In genomic region chr2:78541451-78542267, GRCh38 we compare ENCODE assay signal across 2 cellular contexts.
TF ChIP-seq lines count a peak whose summit lies in the region.

No MANE protein-coding gene starts in this region.

TF ChIP-seq in HepG2, 621 proteins besides CTCF, POLR2A, EP300 and RAD21 (continued from another document and continues in another):
- TF ChIP-seq, protein P1, sequence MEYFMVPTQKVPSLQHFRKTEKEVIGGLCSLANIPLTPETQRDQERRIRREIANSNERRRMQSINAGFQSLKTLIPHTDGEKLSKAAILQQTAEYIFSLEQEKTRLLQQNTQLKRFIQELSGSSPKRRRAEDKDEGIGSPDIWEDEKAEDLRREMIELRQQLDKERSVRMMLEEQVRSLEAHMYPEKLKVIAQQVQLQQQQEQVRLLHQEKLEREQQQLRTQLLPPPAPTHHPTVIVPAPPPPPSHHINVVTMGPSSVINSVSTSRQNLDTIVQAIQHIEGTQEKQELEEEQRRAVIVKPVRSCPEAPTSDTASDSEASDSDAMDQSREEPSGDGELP (IDR thresholded peaks at IDR 0.05; ENCODE audit: borderline replicate concordance, low read depth) = peak; percentile 74; the same call in 1 of the 2 replicates
- no peak; the same call in 1 of the 2 replicates for TF ChIP-seq ZNF546 (CRISPR knock-in tag; conservative IDR thresholded peaks at IDR 0.05)
- TF ChIP-seq SAP130 (CRISPR knock-in tag; IDR thresholded peaks at IDR 0.05; ENCODE audit: low read depth) = peak; percentile 96
- TF ChIP-seq, protein P2, sequence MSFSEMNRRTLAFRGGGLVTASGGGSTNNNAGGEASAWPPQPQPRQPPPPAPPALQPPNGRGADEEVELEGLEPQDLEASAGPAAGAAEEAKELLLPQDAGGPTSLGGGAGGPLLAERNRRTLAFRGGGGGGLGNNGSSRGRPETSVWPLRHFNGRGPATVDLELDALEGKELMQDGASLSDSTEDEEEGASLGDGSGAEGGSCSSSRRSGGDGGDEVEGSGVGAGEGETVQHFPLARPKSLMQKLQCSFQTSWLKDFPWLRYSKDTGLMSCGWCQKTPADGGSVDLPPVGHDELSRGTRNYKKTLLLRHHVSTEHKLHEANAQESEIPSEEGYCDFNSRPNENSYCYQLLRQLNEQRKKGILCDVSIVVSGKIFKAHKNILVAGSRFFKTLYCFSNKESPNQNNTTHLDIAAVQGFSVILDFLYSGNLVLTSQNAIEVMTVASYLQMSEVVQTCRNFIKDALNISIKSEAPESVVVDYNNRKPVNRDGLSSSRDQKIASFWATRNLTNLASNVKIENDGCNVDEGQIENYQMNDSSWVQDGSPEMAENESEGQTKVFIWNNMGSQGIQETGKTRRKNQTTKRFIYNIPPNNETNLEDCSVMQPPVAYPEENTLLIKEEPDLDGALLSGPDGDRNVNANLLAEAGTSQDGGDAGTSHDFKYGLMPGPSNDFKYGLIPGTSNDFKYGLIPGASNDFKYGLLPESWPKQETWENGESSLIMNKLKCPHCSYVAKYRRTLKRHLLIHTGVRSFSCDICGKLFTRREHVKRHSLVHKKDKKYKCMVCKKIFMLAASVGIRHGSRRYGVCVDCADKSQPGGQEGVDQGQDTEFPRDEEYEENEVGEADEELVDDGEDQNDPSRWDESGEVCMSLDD (CRISPR knock-in tag; IDR thresholded peaks at IDR 0.05; ENCODE audit: borderline replicate concordance) = peak; percentile 38; the same call in 1 of the 2 replicates
- TF ChIP-seq TAF15 (IDR thresholded peaks at IDR 0.05; ENCODE audit: low read depth, low read length, poor library complexity, severe bottlenecking) = no peak
- peak; percentile 74 for TF ChIP-seq PHF20 (CRISPR knock-in tag; IDR thresholded peaks at IDR 0.05)
- no peak for TF ChIP-seq NRL (CRISPR knock-in tag; IDR thresholded peaks at IDR 0.05; ENCODE audit: borderline replicate concordance)
- TF ChIP-seq REST (IDR thresholded peaks at IDR 0.05; ENCODE audit: borderline replicate concordance in 1 of 2, low read depth in 1 of 2, low read length in 2 of 2) = peak in 1 of 2 experiments; percentile 67; a peak in 1 of 4 replicates
- TF ChIP-seq FOXJ3 (CRISPR knock-in tag; IDR thresholded peaks at IDR 0.05; ENCODE audit: borderline replicate concordance) = peak; percentile 82
- no peak for TF ChIP-seq ZNF12 (CRISPR knock-in tag; IDR thresholded peaks at IDR 0.05)
- TF ChIP-seq ZNF772 (CRISPR knock-in tag; IDR thresholded peaks at IDR 0.05) = no peak
- TF ChIP-seq, protein P3, sequence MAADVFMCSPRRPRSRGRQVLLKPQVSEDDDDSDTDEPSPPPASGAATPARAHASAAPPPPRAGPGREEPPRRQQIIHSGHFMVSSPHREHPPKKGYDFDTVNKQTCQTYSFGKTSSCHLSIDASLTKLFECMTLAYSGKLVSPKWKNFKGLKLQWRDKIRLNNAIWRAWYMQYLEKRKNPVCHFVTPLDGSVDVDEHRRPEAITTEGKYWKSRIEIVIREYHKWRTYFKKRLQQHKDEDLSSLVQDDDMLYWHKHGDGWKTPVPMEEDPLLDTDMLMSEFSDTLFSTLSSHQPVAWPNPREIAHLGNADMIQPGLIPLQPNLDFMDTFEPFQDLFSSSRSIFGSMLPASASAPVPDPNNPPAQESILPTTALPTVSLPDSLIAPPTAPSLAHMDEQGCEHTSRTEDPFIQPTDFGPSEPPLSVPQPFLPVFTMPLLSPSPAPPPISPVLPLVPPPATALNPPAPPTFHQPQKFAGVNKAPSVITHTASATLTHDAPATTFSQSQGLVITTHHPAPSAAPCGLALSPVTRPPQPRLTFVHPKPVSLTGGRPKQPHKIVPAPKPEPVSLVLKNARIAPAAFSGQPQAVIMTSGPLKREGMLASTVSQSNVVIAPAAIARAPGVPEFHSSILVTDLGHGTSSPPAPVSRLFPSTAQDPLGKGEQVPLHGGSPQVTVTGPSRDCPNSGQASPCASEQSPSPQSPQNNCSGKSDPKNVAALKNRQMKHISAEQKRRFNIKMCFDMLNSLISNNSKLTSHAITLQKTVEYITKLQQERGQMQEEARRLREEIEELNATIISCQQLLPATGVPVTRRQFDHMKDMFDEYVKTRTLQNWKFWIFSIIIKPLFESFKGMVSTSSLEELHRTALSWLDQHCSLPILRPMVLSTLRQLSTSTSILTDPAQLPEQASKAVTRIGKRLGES (CRISPR knock-in tag; IDR thresholded peaks at IDR 0.05; ENCODE audit: borderline replicate concordance) = 0 out of 2 replicates have a peak, but pooled peaks have one; percentile 12
- TF ChIP-seq SCMH1 (CRISPR knock-in tag; IDR thresholded peaks at IDR 0.05; ENCODE audit: borderline replicate concordance) = no peak
- peak; percentile 61; the same call in 1 of the 2 replicates for TF ChIP-seq ELF4 (CRISPR knock-in tag; IDR thresholded peaks at IDR 0.05; ENCODE audit: borderline replicate concordance)
- TF ChIP-seq ZNF136 (CRISPR knock-in tag; IDR thresholded peaks at IDR 0.05; ENCODE audit: low read depth) = 0 out of 2 replicates have a peak, but pooled peaks have one; percentile 61
- no peak for TF ChIP-seq SMAD3 (CRISPR knock-in tag; IDR thresholded peaks at IDR 0.05)
- peak; percentile 82 for TF ChIP-seq ZNF205 (CRISPR knock-in tag; IDR thresholded peaks at IDR 0.05)
- no peak for TF ChIP-seq HOXA7 (CRISPR knock-in tag; IDR thresholded peaks at IDR 0.05)

TF ChIP-seq in K562, 482 proteins besides CTCF, POLR2A, EP300 and RAD21 (continued from another document and continues in another):
- peak; percentile 71 for TF ChIP-seq TAF1 (IDR thresholded peaks at IDR 0.05; ENCODE audit: control insufficient read depth, extremely low read depth, insufficient read depth, low read length, severe bottlenecking)
- TF ChIP-seq SMARCB1 (IDR thresholded peaks at IDR 0.05; ENCODE audit: insufficient read length, low read depth) = no peak
- 0 out of 2 replicates have a peak, but pooled peaks have one; percentile 38 for TF ChIP-seq NR2C1 (IDR thresholded peaks at IDR 0.05)
- no peak for TF ChIP-seq NR2C1 (tag; IDR thresholded peaks at IDR 0.05)
- no peak for TF ChIP-seq ZNF778 (CRISPR knock-in tag; IDR thresholded peaks at IDR 0.05)
- no peak for TF ChIP-seq ZNF668 (CRISPR knock-in tag; IDR thresholded peaks at IDR 0.05)
- 0 out of 2 replicates have a peak, but pooled peaks have one; percentile 82 for TF ChIP-seq BRD4 (IDR thresholded peaks at IDR 0.05)
- no peak for TF ChIP-seq DACH1 (IDR thresholded peaks at IDR 0.05; ENCODE audit: partially characterized antibody)
- TF ChIP-seq CBX1 (IDR thresholded peaks at IDR 0.05; ENCODE audit: low read depth) = no peak
- TF ChIP-seq, protein P4, sequence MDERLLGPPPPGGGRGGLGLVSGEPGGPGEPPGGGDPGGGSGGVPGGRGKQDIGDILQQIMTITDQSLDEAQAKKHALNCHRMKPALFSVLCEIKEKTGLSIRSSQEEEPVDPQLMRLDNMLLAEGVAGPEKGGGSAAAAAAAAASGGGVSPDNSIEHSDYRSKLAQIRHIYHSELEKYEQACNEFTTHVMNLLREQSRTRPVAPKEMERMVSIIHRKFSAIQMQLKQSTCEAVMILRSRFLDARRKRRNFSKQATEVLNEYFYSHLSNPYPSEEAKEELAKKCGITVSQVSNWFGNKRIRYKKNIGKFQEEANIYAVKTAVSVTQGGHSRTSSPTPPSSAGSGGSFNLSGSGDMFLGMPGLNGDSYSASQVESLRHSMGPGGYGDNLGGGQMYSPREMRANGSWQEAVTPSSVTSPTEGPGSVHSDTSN (CRISPR knock-in tag; IDR thresholded peaks at IDR 0.05; ENCODE audit: low read depth) = no peak
- TF ChIP-seq, protein P4 (tag; conservative IDR thresholded peaks at IDR 0.05; ENCODE audit: low read depth) = no peak
- no peak for TF ChIP-seq HNRNPH1 (optimal IDR thresholded peaks at IDR 0.05; ENCODE audit: low read depth, low read length)
- no peak for TF ChIP-seq MTA2 (IDR thresholded peaks at IDR 0.05; ENCODE audit: low read depth)
- TF ChIP-seq TGIF2 (CRISPR knock-in tag; IDR thresholded peaks at IDR 0.05) = no peak
- no peak for TF ChIP-seq CHD1 (IDR thresholded peaks at IDR 0.05; ENCODE audit: low read length)
- TF ChIP-seq, protein P5, sequence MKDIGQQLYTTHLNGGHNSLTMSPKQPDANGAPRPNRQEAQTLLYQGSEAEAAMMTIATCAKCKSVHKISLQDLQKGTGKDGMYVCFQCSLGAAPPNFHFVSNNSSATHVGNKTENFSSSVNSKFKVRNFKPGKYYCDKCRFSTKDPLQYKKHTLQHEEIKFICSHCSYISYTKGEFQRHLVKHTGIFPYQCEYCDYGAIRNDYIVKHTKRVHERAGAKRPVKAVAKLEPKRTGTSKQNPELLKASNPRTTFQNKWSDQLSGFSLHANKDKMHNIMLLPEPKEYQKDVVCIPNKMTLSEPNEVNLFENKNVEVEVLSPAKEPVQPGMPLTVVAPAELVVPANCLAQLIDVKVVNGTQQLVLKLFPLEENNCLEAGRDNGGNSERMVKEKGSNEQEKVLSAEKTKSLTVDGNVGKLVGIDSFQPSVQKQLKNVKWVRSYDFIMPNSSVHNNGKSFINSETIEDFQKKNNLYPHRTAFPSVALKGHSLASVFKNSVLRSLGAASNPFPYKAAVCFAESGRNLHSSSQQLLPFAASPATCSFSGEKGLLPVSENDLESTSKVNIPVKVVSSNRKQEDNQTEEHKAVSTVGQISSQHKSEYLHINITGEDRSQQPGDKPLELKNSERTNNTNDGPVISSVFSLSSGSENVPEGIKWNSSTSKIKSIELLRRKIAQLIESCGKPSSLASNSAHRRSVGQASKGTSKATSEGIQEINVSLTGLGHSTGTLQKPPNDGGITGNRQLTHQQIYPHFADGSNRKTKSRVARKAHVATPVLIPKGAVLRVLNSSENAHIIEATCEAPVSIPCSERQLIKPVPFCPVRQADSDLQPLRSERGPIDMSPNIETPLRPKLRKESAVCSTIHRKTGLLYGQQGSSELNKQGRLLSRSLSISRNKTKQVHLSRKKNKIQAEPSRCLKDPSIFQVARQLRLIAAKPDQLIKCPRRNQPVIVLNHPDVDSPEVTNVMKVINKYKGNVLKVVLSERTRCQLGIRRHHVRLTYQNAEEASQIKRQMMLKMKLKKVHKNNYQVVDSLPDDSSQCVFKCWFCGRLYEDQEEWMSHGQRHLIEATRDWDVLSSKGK (CRISPR knock-in tag; IDR thresholded peaks at IDR 0.05) = no peak
- TF ChIP-seq PHF8 (IDR thresholded peaks at IDR 0.05; ENCODE audit: borderline replicate concordance, low read length) = peak; percentile 55
- no peak for TF ChIP-seq ELF2 (CRISPR knock-in tag; IDR thresholded peaks at IDR 0.05)
- no peak for TF ChIP-seq ZNF239 (CRISPR knock-in tag; IDR thresholded peaks at IDR 0.05)
- TF ChIP-seq MED1 (CRISPR knock-in tag; IDR thresholded peaks at IDR 0.05; ENCODE audit: borderline replicate concordance) = no peak
- no peak for TF ChIP-seq ZNF407 (IDR thresholded peaks at IDR 0.05; ENCODE audit: low read depth)
